In genomic region chr13:44783987-44784734, GRCh38 we compare ENCODE assay signal across 19 cellular contexts.
DNase-seq lines count a peak whose midpoint lies in the region; ATAC-seq, FAIRE-seq and TF ChIP-seq lines count a peak whose summit lies in the region.
"Had no signal": no experiment of that assay in that cellular context is flagged by ENCODE, and none has a peak within 500 bp of the region (broad histone marks: within the 10 kb centered on the region; RNA-seq: fewer than 3 reads in every experiment).

No MANE protein-coding gene starts in this region.

- CTCF ChIA-PET in A549 (lab: Yijun Ruan, JAX) = no interaction called here
- CTCF ChIA-PET in IMR-90 (lab: Yijun Ruan, JAX) = no interaction called here
- CTCF ChIA-PET in H1 (lab: Charles Lee; ENCODE audit: partially characterized antibody) = interaction anchor here (1.4 kb wide), 1 partner anchor 25 kb away, joined by 3 read pairs; no protein-coding TSS in a partner anchor

- TF ChIP-seq CTCF in A549 (IDR thresholded peaks at IDR 0.05) (no peak), IMR-90 (conservative IDR thresholded peaks at IDR 0.05; ENCODE audit: low read depth, low read length) (no peak), H1 (IDR thresholded peaks at IDR 0.05; ENCODE audit: control extremely low read depth in 1 of 3, insufficient read depth in 1 of 3, low read depth in 1 of 3, low read length in 3 of 3) (no peak)

- no peaks in the 10 kb centered on the region for H3K23me2 ChIP-seq in H1 (ENCODE audit: low read depth, low read length)

- intact Hi-C loops in IMR-90 (cut with micrococcal nuclease) = no loop called here

- TF ChIP-seq EP300 in A549 (IDR thresholded peaks at IDR 0.05) (no peak), H1 (IDR thresholded peaks at IDR 0.05; ENCODE audit: borderline replicate concordance in 1 of 2, low read depth in 2 of 2, low read length in 2 of 2) (no peak)

- no peak overlapping the region for H3K18ac ChIP-seq in IMR-90 (ENCODE audit: low read depth, low read length)
- no peak overlapping the region for H3K18ac ChIP-seq in H1 (ENCODE audit: extremely low read depth, low read length)

- H3K27me3 ChIP-seq in IMR-90 (ENCODE audit: control insufficient read depth, insufficient read depth, low read length) (no peaks in the 10 kb centered on the region), H1 (replicated peaks in 1 of 4; ENCODE audit: control insufficient read depth in 3 of 4, extremely low read depth in 1 of 4, insufficient read depth in 3 of 4, low read length in 3 of 4) (no peaks in the 10 kb centered on the region), small intestine (ENCODE audit: control insufficient read depth in 2 of 2, insufficient read depth in 2 of 2, low read length in 2 of 2) (no peaks in the 10 kb centered on the region)

- H3K9ac ChIP-seq in IMR-90 (ENCODE audit: low read depth, low read length) (no peak overlapping the region), H1 (replicated peaks in 1 of 4; ENCODE audit: extremely low read depth in 1 of 4, low read depth in 3 of 4, low read length in 3 of 4) (no peak overlapping the region)
- H3K9ac ChIP-seq: GM23248 had no signal

- H3K4me3 ChIP-seq in A549 = no peak overlapping the region
- H3K4me3 ChIP-seq in IMR-90 (ENCODE audit: insufficient read depth, low read depth, low read length) = no peak overlapping the region
- no peak overlapping the region for H3K4me3 ChIP-seq in H1 (ENCODE audit: extremely low read depth in 1 of 4, insufficient read depth in 2 of 4, low read depth in 3 of 4, low read length in 4 of 4)
- no peak overlapping the region for H3K4me3 ChIP-seq in small intestine (ENCODE audit: low read depth in 1 of 2, low read length in 2 of 2)
- H3K4me3 ChIP-seq: GM23248 had no signal

- no peak for TF ChIP-seq RAD21 in A549 (conservative IDR thresholded peaks at IDR 0.05 in 1 of 2, IDR thresholded peaks at IDR 0.05 in 1 of 2)
- no peak for TF ChIP-seq RAD21 in IMR-90 (IDR thresholded peaks at IDR 0.05; ENCODE audit: low read length)
- TF ChIP-seq RAD21 in H1 (IDR thresholded peaks at IDR 0.05 in 1 of 2, conservative IDR thresholded peaks at IDR 0.05 in 1 of 2; ENCODE audit: low read depth in 2 of 2, low read length in 2 of 2) = no peak

- H3K4ac ChIP-seq in IMR-90 (ENCODE audit: low read depth, low read length) (no peak overlapping the region), H1 (replicated peaks; ENCODE audit: insufficient read length, low read depth, low read length) (no peak overlapping the region)

- H3K4me1 ChIP-seq in A549 = no peaks in the 10 kb centered on the region
- H3K4me1 ChIP-seq in IMR-90 (ENCODE audit: control insufficient read depth, insufficient read depth, low read length) = no peaks in the 10 kb centered on the region
- H3K4me1 ChIP-seq in H1 (replicated peaks in 1 of 4; ENCODE audit: control insufficient read depth in 3 of 4, insufficient read depth in 4 of 4, low read length in 3 of 4) = no peaks in the 10 kb centered on the region
- H3K4me1 ChIP-seq in small intestine (ENCODE audit: control insufficient read depth in 2 of 2, insufficient read depth in 1 of 2, low read depth in 1 of 2, low read length in 1 of 2) = peaks cover 0 to 4% of the 10 kb centered on the region in 2 donors

- H3K36me3 Mint-ChIP-seq in T-helper 17 cell (ENCODE audit: low read depth) = peaks cover 3% of the 10 kb centered on the region
- H3K36me3 Mint-ChIP-seq: CD4-positive, alpha-beta memory T cell had no signal

- H3K27ac ChIP-seq in A549 = no peak overlapping the region
- H3K27ac ChIP-seq in IMR-90 (ENCODE audit: insufficient read depth, low read length) = no peak overlapping the region
- H3K27ac ChIP-seq in H1 (ENCODE audit: low read depth, low read length) = no peak overlapping the region
- no peak overlapping the region for H3K27ac ChIP-seq in small intestine (ENCODE audit: low read depth in 1 of 2, low read length in 1 of 2)
- H3K27ac ChIP-seq: GM23248 had no signal

- no peaks in the 10 kb centered on the region for H3K9me1 ChIP-seq in IMR-90 (ENCODE audit: insufficient read depth, low read length)

- TF ChIP-seq POLR2A in A549 (IDR thresholded peaks at IDR 0.05; ENCODE audit: low read length) (no peak), IMR-90 (IDR thresholded peaks at IDR 0.05; ENCODE audit: low read depth, low read length) (no peak), H1 (IDR thresholded peaks at IDR 0.05; ENCODE audit: control extremely low read depth in 1 of 2, low read depth in 2 of 2, low read length in 2 of 2) (no peak)

- no peak overlapping the region for H2AK9ac ChIP-seq in IMR-90 (replicated peaks; ENCODE audit: low read depth, low read length, poor library complexity)

- dilution Hi-C loops in IMR-90 (cut with HindIII; ENCODE audit: low sequenced_read_pairs, unreplicated experiment) = no loop called here

- H3K56ac ChIP-seq in IMR-90 (ENCODE audit: extremely low read depth, insufficient read depth, low read length) (no peak overlapping the region), H1 (replicated peaks; ENCODE audit: insufficient read length, low read depth, low read length) (no peak overlapping the region)

- H3K36me3 ChIP-seq in IMR-90 (ENCODE audit: control insufficient read depth, insufficient read depth, low read length) (no peaks in the 10 kb centered on the region), H1 (ENCODE audit: control insufficient read depth in 2 of 4, insufficient read depth in 4 of 4, low read length in 3 of 4) (no peaks in the 10 kb centered on the region), small intestine (ENCODE audit: control insufficient read depth in 2 of 2, insufficient read depth in 2 of 2, low read length in 2 of 2) (no peaks in the 10 kb centered on the region)

- H3K14ac ChIP-seq in IMR-90 (replicated peaks; ENCODE audit: low read depth, low read length) = no peak overlapping the region
- no peak overlapping the region for H3K14ac ChIP-seq in H1 (ENCODE audit: insufficient read length)

- no peak overlapping the region for H4K5ac ChIP-seq in IMR-90 (ENCODE audit: low read depth, low read length)
- H4K5ac ChIP-seq in H1 (ENCODE audit: insufficient read length, low read depth, low read length) = no peak overlapping the region

- no peak overlapping the region for H2BK20ac ChIP-seq in IMR-90 (ENCODE audit: low read depth, low read length)
- H2BK20ac ChIP-seq in H1 (ENCODE audit: low read length) = no peak overlapping the region

- no peaks in the 10 kb centered on the region for H3K79me2 ChIP-seq in H1 (ENCODE audit: control insufficient read depth in 1 of 2, insufficient read depth in 2 of 2, low read length in 2 of 2)

- no peak for FAIRE-seq in A549 (lab: Jason Lieb, UNC)
- FAIRE-seq in H1 (lab: Jason Lieb, UNC) = no peak
- FAIRE-seq in small intestine (lab: Jason Lieb, UNC) = no peak
- FAIRE-seq: G401.6, GM12892 had no signal

- H2BK120ac ChIP-seq in IMR-90 (ENCODE audit: low read depth, low read length) = no peak overlapping the region
- no peak overlapping the region for H2BK120ac ChIP-seq in H1 (replicated peaks; ENCODE audit: low read depth, low read length)

- no peak overlapping the region for H3K27ac Mint-ChIP-seq in T-helper 17 cell
- H3K27ac Mint-ChIP-seq: CD4-positive, alpha-beta memory T cell; H9 had no signal

- H3K4me2 ChIP-seq in A549 = no peak overlapping the region
- no peak overlapping the region for H3K4me2 ChIP-seq in IMR-90 (ENCODE audit: low read depth, low read length)
- H3K4me2 ChIP-seq in H1 (ENCODE audit: insufficient read depth in 1 of 2, low read depth in 2 of 2, low read length in 2 of 2) = no peak overlapping the region

- H2AFZ ChIP-seq in IMR-90 (replicated peaks; ENCODE audit: low read length, poor library complexity) = no peak overlapping the region
- no peak overlapping the region for H2AFZ ChIP-seq in H1 (ENCODE audit: low read length)
- H2AFZ ChIP-seq: GM23248 had no signal

- POLR2A ChIA-PET in A549 (lab: Yijun Ruan, JAX) (no interaction called here), IMR-90 (lab: Charles Lee; ENCODE audit: unreplicated experiment) (no interaction called here), H1 (lab: Charles Lee; ENCODE audit: partially characterized antibody) (interaction anchor here (0.6 kb wide), 1 partner anchor 156 kb away, joined by 3 read pairs; no protein-coding TSS in a partner anchor)

- H3K23ac ChIP-seq in IMR-90 (ENCODE audit: low read depth, low read length) (no peak overlapping the region), H1 (ENCODE audit: insufficient read length) (no peak overlapping the region)

- no peaks in the 10 kb centered on the region for H3K4me1 Mint-ChIP-seq in T-helper 17 cell
- H3K4me1 Mint-ChIP-seq: CD4-positive, alpha-beta memory T cell; H9 had no signal

- no peak overlapping the region for H2AK5ac ChIP-seq in IMR-90 (ENCODE audit: low read depth, low read length)
- no peak overlapping the region for H2AK5ac ChIP-seq in H1 (ENCODE audit: low read depth, low read length)

- in situ Hi-C loops in IMR-90 (cut with MboI; ENCODE audit: low sequenced_read_pairs) = no loop called here

- no peaks in the 10 kb centered on the region for H4K20me1 ChIP-seq in IMR-90 (ENCODE audit: insufficient read depth, low read length)
- H4K20me1 ChIP-seq in H1 (replicated peaks in 1 of 2; ENCODE audit: control insufficient read depth in 1 of 2, insufficient read depth in 2 of 2, low read length in 2 of 2) = no peaks in the 10 kb centered on the region

- H3K27me3 Mint-ChIP-seq in T-helper 17 cell = no peaks in the 10 kb centered on the region

- WGBS in A549 (ENCODE audit: missing lambda C conversion rate) = 48% methylated on average over 4 of the region's 4 CpGs
- no CpG with 5 or more reads among the region's 4 CpGs for WGBS in IMR-90 (ENCODE audit: extremely low coverage in 2 of 2, insufficient read length in 1 of 2), 2 experiments
- 91% methylated on average over 4 of the region's 4 CpGs; no CpG with 5 or more reads in 1 of the 2 experiments for WGBS in H1 (ENCODE audit: extremely low coverage in 1 of 2, insufficient coverage in 1 of 2, insufficient read length in 1 of 2, insufficient replicate concordance in 2 of 2, low coverage in 1 of 2, low lambda C conversion rate in 2 of 2, missing lambda C conversion rate in 1 of 2), 2 experiments
- 62 to 80% (median 65%) methylated on average over 4 of the region's 4 CpGs for WGBS in small intestine, 3 donors

- ATAC-seq in A549 = no peak
- no peak for ATAC-seq in IMR-90 (ENCODE audit: low read depth)
- ATAC-seq in T-helper 17 cell = no peak
- ATAC-seq: HCT116 had no signal

- H3K9me3 ChIP-seq in A549 (no peaks in the 10 kb centered on the region), IMR-90 (ENCODE audit: control insufficient read depth, insufficient read depth, low read length) (no peaks in the 10 kb centered on the region), H1 (ENCODE audit: insufficient read depth in 2 of 2, low read depth in 1 of 2, low read length in 1 of 2) (no peaks in the 10 kb centered on the region), small intestine (ENCODE audit: control insufficient read depth, low read depth) (no peaks in the 10 kb centered on the region), T-helper 17 cell (ENCODE audit: control insufficient read depth, low read length, poor library complexity, severe bottlenecking) (no peaks in the 10 kb centered on the region)

- H2BK5ac ChIP-seq in IMR-90 (ENCODE audit: low read depth, low read length, poor library complexity, severe bottlenecking) (no peak overlapping the region), H1 (ENCODE audit: low read depth, low read length) (no peak overlapping the region)

- H2BK12ac ChIP-seq in H1 (ENCODE audit: low read depth, low read length) = no peak overlapping the region

- BruUV-seq in IMR-90 (replicated peaks; lab: Mats Ljungman, UMichigan) = no TSS peak

- H2BK15ac ChIP-seq in IMR-90 (ENCODE audit: low read depth, low read length) (no peak overlapping the region), H1 (ENCODE audit: low read length) (no peak overlapping the region)

- no peak overlapping the region for H4K91ac ChIP-seq in IMR-90 (ENCODE audit: insufficient read depth, low read depth, low read length)
- H4K91ac ChIP-seq in H1 (replicated peaks; ENCODE audit: insufficient read length, low read length) = no peak overlapping the region

- no peak overlapping the region for H3K4me3 Mint-ChIP-seq in T-helper 17 cell
- H3K4me3 Mint-ChIP-seq: CD4-positive, alpha-beta memory T cell; H9 had no signal

- H3K79me1 ChIP-seq in IMR-90 (ENCODE audit: low read depth in 1 of 2, low read length in 2 of 2) (no peaks in the 10 kb centered on the region), H1 (ENCODE audit: low read depth, low read length) (no peaks in the 10 kb centered on the region)

- H4K8ac ChIP-seq in IMR-90 (ENCODE audit: low read depth in 2 of 2, low read length in 2 of 2) (no peak overlapping the region), H1 (ENCODE audit: extremely low read depth, insufficient read depth, low read length) (no peak overlapping the region)

- DNase-seq in A549 (ENCODE audit: low read depth in 1 of 2, low spot score in 1 of 2) (no peak), IMR-90 (no peak), H1 (ENCODE audit: low read depth in 1 of 2, low spot score in 2 of 2) (no peak), small intestine (peak; percentile 85), T-helper 17 cell (no peak), mucosa of gallbladder (ENCODE audit: low spot score) (no peak)
- no peak for DNase-seq in activated CD8-positive, alpha-beta memory T cell treated with anti-CD3 and anti-CD28 coated beads, Interleukin-2, amount 50 U/mL, for 4 hours
- DNase-seq: 8988T; C1 segment of cervical spinal cord; Calu3; CD4-positive, alpha-beta memory T cell; COR-L47; DMS153; DND-41; GM23248; H9 had no signal

Comparison
In these comparisons a context has a peak if more than half of its experiments do, and no peak if none do; other contexts are left out.
1. Of the 18 proteins assayed by ChIP-seq in both H1 and A549: peak only in H1: none; only in A549: none; in both: MAFK; in neither: 17.